ENCODE assay signal across 17 cellular contexts in the genomic region with DNA sequence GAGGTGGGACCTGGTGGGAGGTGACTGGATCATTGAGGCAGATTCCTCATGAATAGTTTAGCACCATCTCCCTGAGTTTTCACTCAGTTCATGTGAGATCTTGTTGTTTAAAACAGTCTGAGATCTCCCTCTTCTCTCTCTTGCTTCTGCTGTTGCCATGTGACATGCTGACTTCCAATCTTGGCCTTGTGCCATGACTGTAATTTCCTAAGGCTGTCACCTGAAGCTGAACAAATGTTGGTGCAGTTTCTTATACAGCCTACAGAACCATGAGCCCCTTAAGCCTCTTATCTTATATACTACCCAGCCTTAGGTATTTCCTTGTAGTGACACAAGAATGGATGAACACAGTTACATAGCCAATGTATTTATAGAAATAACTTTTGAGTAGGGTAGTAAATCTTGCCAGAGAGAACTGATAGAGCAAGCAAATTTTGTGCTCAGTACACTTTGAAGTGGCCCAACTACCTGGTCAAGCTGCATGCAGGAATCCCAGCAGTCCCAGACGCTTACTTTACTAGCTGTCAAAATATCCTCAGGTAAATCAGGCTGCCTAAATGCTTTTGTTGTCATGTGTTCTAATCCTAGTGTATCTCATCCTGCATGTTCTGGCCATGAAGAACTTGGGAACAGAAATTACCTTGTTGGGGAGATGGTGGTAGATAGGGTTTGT.
DNase-seq lines count a peak whose midpoint lies in the region; ATAC-seq and TF ChIP-seq lines count a peak whose summit lies in the region.
"Had no signal": no experiment of that assay in that cellular context is flagged by ENCODE, and none has a peak within 500 bp of the region (broad histone marks: within the 10 kb centered on the region; RNA-seq: fewer than 3 reads in every experiment).

No MANE protein-coding gene starts in this region.

- no peak overlapping the region for H2BK5ac ChIP-seq in mesenchymal stem cell (ENCODE audit: low read depth, low read length, poor library complexity, severe bottlenecking)

- 80% methylated on average over 1 of the region's 1 CpG for WGBS in mesenchymal stem cell

- H2AK5ac ChIP-seq in mesenchymal stem cell (ENCODE audit: low read length, severe bottlenecking): no peak overlapping the region

- no peaks in the 10 kb centered on the region for H3K36me3 ChIP-seq in BE2C
- H3K36me3 ChIP-seq in WERI-Rb-1: no peaks in the 10 kb centered on the region
- no peaks in the 10 kb centered on the region for H3K36me3 ChIP-seq in mesenchymal stem cell (ENCODE audit: control insufficient read depth in 1 of 2, insufficient read depth in 2 of 2, low read depth in 1 of 2, low read length in 2 of 2)
- H3K36me3 ChIP-seq: BLaER1, cardiac muscle cell had no signal

- no peak overlapping the region for H3K4me2 ChIP-seq in mesenchymal stem cell (ENCODE audit: low read length, poor library complexity, severe bottlenecking)
- H3K4me2 ChIP-seq: BLaER1 had no signal

- H3K4ac ChIP-seq in mesenchymal stem cell (ENCODE audit: low read depth in 1 of 2, low read length in 2 of 2): no peak overlapping the region

- H3K27ac ChIP-seq in WERI-Rb-1: no peak overlapping the region
- no peak overlapping the region for H3K27ac ChIP-seq in mesenchymal stem cell (ENCODE audit: low read length, poor library complexity, severe bottlenecking)
- H3K27ac ChIP-seq: BLaER1, cardiac muscle cell had no signal

- DNase-seq in BE2C (peak; percentile 12), NCI-H1105 (lab: John Stamatoyannopoulos, UW) (peak; percentile 46), WERI-Rb-1 (peak; percentile 56), mesenchymal stem cell (peak; percentile 45), putamen (ENCODE audit: low spot score) (no peak)
- DNase-seq: activated CD4-positive, alpha-beta T cell treated with anti-CD3 and anti-CD28 coated beads, Interleukin-2, amount 50 U/mL, for 48 hours; activated gamma-delta T cell; erythroblast; NCI-H1694; stimulated activated CD4-positive, alpha-beta T cell treated with anti-CD3 and anti-CD28 coated beads, Interleukin-4, amount 100 ng/mL, for 1 hour had no signal

- no peaks in the 10 kb centered on the region for H3K27me3 ChIP-seq in BE2C
- no peaks in the 10 kb centered on the region for H3K27me3 ChIP-seq in WERI-Rb-1 (ENCODE audit: insufficient read depth, low read depth, severe bottlenecking)
- no peaks in the 10 kb centered on the region for H3K27me3 ChIP-seq in mesenchymal stem cell (ENCODE audit: control insufficient read depth in 1 of 2, insufficient read depth in 1 of 2, low read length in 2 of 2)
- H3K27me3 ChIP-seq: BLaER1, cardiac muscle cell had no signal

- no peaks in the 10 kb centered on the region for H3K9me3 ChIP-seq in BE2C
- no peaks in the 10 kb centered on the region for H3K9me3 ChIP-seq in WERI-Rb-1 (ENCODE audit: severe bottlenecking)
- peaks cover 5% of the 10 kb centered on the region for H3K9me3 ChIP-seq in mesenchymal stem cell (ENCODE audit: control insufficient read depth, low read length)
- H3K9me3 ChIP-seq: BLaER1 had no signal

- H3K79me1 ChIP-seq in mesenchymal stem cell (replicated peaks; ENCODE audit: low read length, poor library complexity, severe bottlenecking): no peaks in the 10 kb centered on the region

- H3K9ac ChIP-seq in mesenchymal stem cell (ENCODE audit: low read length): no peak overlapping the region
- H3K9ac ChIP-seq: BLaER1 had no signal

- H4K8ac ChIP-seq in mesenchymal stem cell (ENCODE audit: low read length): no peak overlapping the region

- no peak overlapping the region for H4K91ac ChIP-seq in mesenchymal stem cell (ENCODE audit: low read length)

- H2BK120ac ChIP-seq in mesenchymal stem cell (ENCODE audit: low read depth, low read length): no peak overlapping the region

- ATAC-seq in GM19035 (IDR thresholded peaks at IDR 0.05; ENCODE audit: unreplicated experiment): no peak
- no peak for ATAC-seq in HG03354 (IDR thresholded peaks at IDR 0.05; ENCODE audit: poor library complexity, severe bottlenecking, unreplicated experiment)
- no peak for ATAC-seq in GM21576 (IDR thresholded peaks at IDR 0.05; ENCODE audit: unreplicated experiment)
- ATAC-seq: Panc1; stimulated activated memory B cell treated with anti-CD40 and anti-IgM and Interleukin-4, amounts not matched to agents 10 μg/mL and 1 μg/mL and 100 μg/mL, for 72 hours had no signal

- no peak for TF ChIP-seq CTCF in BE2C (IDR thresholded peaks at IDR 0.05; ENCODE audit: low read depth, low read length)
- no peak for TF ChIP-seq CTCF in WERI-Rb-1 (IDR thresholded peaks at IDR 0.05; ENCODE audit: low read depth, low read length)

- H2BK12ac ChIP-seq in mesenchymal stem cell (ENCODE audit: low read length in 2 of 2): no peak overlapping the region

- H2BK15ac ChIP-seq in mesenchymal stem cell (ENCODE audit: low read depth, poor library complexity, severe bottlenecking): no peak overlapping the region

- no peak overlapping the region for H3K14ac ChIP-seq in mesenchymal stem cell (ENCODE audit: low read length in 2 of 2)

- no peaks in the 10 kb centered on the region for H3K4me1 ChIP-seq in BE2C
- no peaks in the 10 kb centered on the region for H3K4me1 ChIP-seq in mesenchymal stem cell (ENCODE audit: control insufficient read depth, insufficient read depth, low read depth, low read length)
- H3K4me1 ChIP-seq: BLaER1 had no signal

- no peak overlapping the region for H3K23ac ChIP-seq in mesenchymal stem cell (ENCODE audit: low read length in 2 of 2)

- no peak overlapping the region for H2AFZ ChIP-seq in mesenchymal stem cell (ENCODE audit: low read depth, low read length)

- H3K18ac ChIP-seq in mesenchymal stem cell (ENCODE audit: low read depth in 1 of 2, low read length in 2 of 2): no peak overlapping the region

- H3K4me3 ChIP-seq in BE2C (ENCODE audit: low read depth, low read length): no peak overlapping the region
- no peak overlapping the region for H3K4me3 ChIP-seq in WERI-Rb-1 (ENCODE audit: low read depth, low read length)
- H3K4me3 ChIP-seq in mesenchymal stem cell (ENCODE audit: insufficient read depth in 1 of 2, low read depth in 1 of 2, low read length in 2 of 2): no peak overlapping the region
- H3K4me3 ChIP-seq: BLaER1, cardiac muscle cell had no signal
